ENCODE assay signal across 8 cellular contexts in genomic region chr17:49290690-49291326, GRCh38.
DNase-seq lines count a peak whose midpoint lies in the region; ATAC-seq, FAIRE-seq and TF ChIP-seq lines count a peak whose summit lies in the region.

No MANE protein-coding gene starts in this region.

- no peak for TF ChIP-seq EP300 in GM12878 (IDR thresholded peaks at IDR 0.05; ENCODE audit: borderline replicate concordance in 1 of 2, control insufficient read depth in 1 of 2, low read depth in 2 of 2, low read length in 2 of 2)

- no peaks in the 10 kb centered on the region for H3F3A ChIP-seq in MM.1S (ENCODE audit: insufficient read depth, low read length)

- intact Hi-C loops in GM12878 (cut with micrococcal nuclease; ENCODE audit: unreplicated experiment), result no loop called here

- H3K4me2 ChIP-seq in MM.1S (ENCODE audit: low read depth, low read length), result no peak overlapping the region
- H3K4me2 ChIP-seq in GM12878 (ENCODE audit: control insufficient read depth, insufficient read depth), result no peak overlapping the region

- no peaks in the 10 kb centered on the region for H3K79me2 ChIP-seq in MM.1S (ENCODE audit: low read length)
- no peaks in the 10 kb centered on the region for H3K79me2 ChIP-seq in GM12878 (ENCODE audit: control insufficient read depth, insufficient read depth, low read length)

- no peak for FAIRE-seq in GM12878 (lab: Jason Lieb, UNC)

- TF ChIP-seq CTCF in MM.1S (IDR thresholded peaks at IDR 0.05; ENCODE audit: low read length) (peak; percentile 50), GM12878 (IDR thresholded peaks at IDR 0.05 in 2 of 3, conservative IDR thresholded peaks at IDR 0.05 in 1 of 3; ENCODE audit: control insufficient read depth in 2 of 3, extremely low read depth in 1 of 3, insufficient read depth in 1 of 3, low read depth in 3 of 3, low read length in 3 of 3) (peak; percentile 48 to 62 (median 56); a peak in 4 of 6 replicates), kidney epithelial cell (IDR thresholded peaks at IDR 0.05; ENCODE audit: insufficient read depth, low read length, poor library complexity, severe bottlenecking) (peak; percentile 61)

- 40% methylated on average over 4 of the region's 4 CpGs for WGBS in GM12878 (ENCODE audit: insufficient coverage, insufficient replicate concordance, low lambda C conversion rate, missing lambda C conversion rate)

- H3K4me3 ChIP-seq in MM.1S (ENCODE audit: low read length) (no peak overlapping the region), GM12878 (no peak overlapping the region), kidney epithelial cell (ENCODE audit: low read depth, low read length) (no peak overlapping the region)
- no peak overlapping the region for H3K4me3 ChIP-seq in effector memory CD4-positive, alpha-beta T cell (ENCODE audit: insufficient read depth, low read depth, low read length, poor library complexity, severe bottlenecking)

- ATAC-seq in activated T-cell treated with anti-CD3 and anti-CD28 coated beads, Interleukin-2, amount 50 U/mL, for 72 hours (replicated peaks in 1 of 2), result no peak
- ATAC-seq in GM12878, result peak; percentile 41; the same call in 1 of the 3 replicates
- no peak for ATAC-seq in HG03457 (IDR thresholded peaks at IDR 0.05; ENCODE audit: unreplicated experiment)
- no peak for ATAC-seq in HG03280 (IDR thresholded peaks at IDR 0.05; ENCODE audit: unreplicated experiment)

- H4K20me1 ChIP-seq in MM.1S (ENCODE audit: insufficient read depth, low read length) (no peaks in the 10 kb centered on the region), GM12878 (ENCODE audit: control insufficient read depth, insufficient read depth) (no peaks in the 10 kb centered on the region)

- H3K27me3 ChIP-seq in MM.1S (replicated peaks; ENCODE audit: insufficient read depth, low read length) (no peaks in the 10 kb centered on the region), GM12878 (replicated peaks in 1 of 2; ENCODE audit: control insufficient read depth in 2 of 2, insufficient read depth in 2 of 2, low read length in 1 of 2) (no peaks in the 10 kb centered on the region), kidney epithelial cell (ENCODE audit: control insufficient read depth, insufficient read depth, low read length) (no peaks in the 10 kb centered on the region)
- no peaks in the 10 kb centered on the region for H3K27me3 ChIP-seq in effector memory CD4-positive, alpha-beta T cell (replicated peaks; ENCODE audit: control insufficient read depth, insufficient read depth, low read length, poor library complexity, severe bottlenecking)

- TF ChIP-seq RAD21 in GM12878 (IDR thresholded peaks at IDR 0.05; ENCODE audit: insufficient read depth, low read depth, low read length), result peak; percentile 56

- no peaks in the 10 kb centered on the region for H3K9me3 Mint-ChIP-seq in activated T-cell treated with anti-CD3 and anti-CD28 coated beads, Interleukin-2, amount 50 U/mL, for 72 hours

- H3K9ac ChIP-seq in MM.1S (ENCODE audit: low read length), result no peak overlapping the region
- no peak overlapping the region for H3K9ac ChIP-seq in GM12878 (ENCODE audit: control insufficient read depth, insufficient read depth, low read length)

- no peaks in the 10 kb centered on the region for H3K9me3 ChIP-seq in MM.1S (replicated peaks; ENCODE audit: insufficient read depth, low read length)
- H3K9me3 ChIP-seq in GM12878 (replicated peaks; ENCODE audit: control insufficient read depth, insufficient read depth, low read length), result no peaks in the 10 kb centered on the region
- no peaks in the 10 kb centered on the region for H3K9me3 ChIP-seq in effector memory CD4-positive, alpha-beta T cell (ENCODE audit: control insufficient read depth, low read length)

- H3K4me1 ChIP-seq in MM.1S (ENCODE audit: low read length) (no peaks in the 10 kb centered on the region), GM12878 (ENCODE audit: control insufficient read depth, insufficient read depth, low read length) (no peaks in the 10 kb centered on the region)
- no peaks in the 10 kb centered on the region for H3K4me1 ChIP-seq in effector memory CD4-positive, alpha-beta T cell (ENCODE audit: control insufficient read depth, insufficient read depth, low read length, poor library complexity, severe bottlenecking)

- DNase-seq in activated T-cell treated with anti-CD3 and anti-CD28 coated beads, Interleukin-2, amount 50 U/mL, for 72 hours, result no peak
- DNase-seq in activated T-cell treated with anti-CD3 and anti-CD28 coated beads, Interleukin-2, amount 50 U/mL, for 48 hours, result no peak
- DNase-seq in MM.1S (no peak), GM12878 (ENCODE audit: low read depth, low spot score) (no peak), kidney epithelial cell (ENCODE audit: low read depth) (no peak)
- DNase-seq in effector memory CD4-positive, alpha-beta T cell, result no peak

- SMC1A ChIA-PET in GM12878 (lab: Charles Lee; ENCODE audit: uncharacterized antibody, unreplicated experiment), result interaction anchor here (0.7 to 2.9 kb wide), 10 partner anchors 9 to 190 kb away, joined by 3 to 23 read pairs (median 3); no protein-coding TSS in a partner anchor

- no peaks in the 10 kb centered on the region for H3K36me3 Mint-ChIP-seq in activated T-cell treated with anti-CD3 and anti-CD28 coated beads, Interleukin-2, amount 50 U/mL, for 72 hours (ENCODE audit: insufficient read depth in 2 of 2)

- RAD21 ChIA-PET in GM12878 (lab: Charles Lee; ENCODE audit: unreplicated experiment), result interaction anchor here (0.9 to 3.6 kb wide), 5 partner anchors 24 to 116 kb away, joined by 3 to 23 read pairs (median 4); no protein-coding TSS in a partner anchor

- TF ChIP-seq POLR2A in GM12878 (IDR thresholded peaks at IDR 0.05; ENCODE audit: low read depth, low read length), result no peak

- CTCF ChIA-PET in GM12878 (lab: Yijun Ruan, JAX), result interaction anchor here (0.7 to 3.5 kb wide), 24 partner anchors 9 to 603 kb away, joined by 3 to 45 read pairs (median 4); no protein-coding TSS in a partner anchor

- H3K36me3 ChIP-seq in MM.1S (replicated peaks; ENCODE audit: insufficient read depth, low read length) (no peaks in the 10 kb centered on the region), GM12878 (ENCODE audit: control insufficient read depth in 2 of 2, insufficient read depth in 2 of 2, low read length in 1 of 2) (peaks cover 0 to 8% of the 10 kb centered on the region in 2 experiments; a peak in 2 of 4 replicates), kidney epithelial cell (ENCODE audit: control insufficient read depth, insufficient read depth, low read length) (no peaks in the 10 kb centered on the region)
- H3K36me3 ChIP-seq in effector memory CD4-positive, alpha-beta T cell (ENCODE audit: control insufficient read depth, insufficient read depth, low read length), result no peaks in the 10 kb centered on the region

- no peak overlapping the region for H3K27ac ChIP-seq in MM.1S (ENCODE audit: low read length)
- no peak overlapping the region for H3K27ac ChIP-seq in GM12878 (ENCODE audit: control insufficient read depth, insufficient read depth)
- no peak overlapping the region for H3K27ac ChIP-seq in effector memory CD4-positive, alpha-beta T cell (ENCODE audit: insufficient read depth, low read length, poor library complexity, severe bottlenecking)

- H3K9me2 ChIP-seq in MM.1S (replicated peaks; ENCODE audit: insufficient read depth, low read length), result no peaks in the 10 kb centered on the region

- no peak overlapping the region for H3K4me3 Mint-ChIP-seq in activated T-cell treated with anti-CD3 and anti-CD28 coated beads, Interleukin-2, amount 50 U/mL, for 72 hours

- H2AFZ ChIP-seq in MM.1S (ENCODE audit: low read length) (no peak overlapping the region), GM12878 (ENCODE audit: control insufficient read depth, low read depth, low read length) (no peak overlapping the region)

- POLR2A ChIA-PET in GM12878 (lab: Charles Lee), result no interaction called here

- peak overlapping the region; percentile 24 for H3K27ac Mint-ChIP-seq in activated T-cell treated with anti-CD3 and anti-CD28 coated beads, Interleukin-2, amount 50 U/mL, for 72 hours

- BruUV-seq in GM12878 (replicated peaks; lab: Mats Ljungman, UMichigan), result no TSS peak

- no peaks in the 10 kb centered on the region for H3K27me3 Mint-ChIP-seq in activated T-cell treated with anti-CD3 and anti-CD28 coated beads, Interleukin-2, amount 50 U/mL, for 72 hours (ENCODE audit: low read depth)

- peaks cover 10% of the 10 kb centered on the region for H3K4me1 Mint-ChIP-seq in activated T-cell treated with anti-CD3 and anti-CD28 coated beads, Interleukin-2, amount 50 U/mL, for 72 hours (ENCODE audit: low read depth)

- in situ Hi-C loops in GM12878 (cut with MboI), result no loop called here

TF ChIP-seq in GM12878, 131 proteins besides CTCF, POLR2A, EP300 and RAD21 (continues in another document):
- TF ChIP-seq MYB (IDR thresholded peaks at IDR 0.05; ENCODE audit: borderline replicate concordance, low read depth, low read length) (no peak), ZBTB4 (CRISPR knock-in tag; IDR thresholded peaks at IDR 0.05) (no peak), KAT2A (conservative IDR thresholded peaks at IDR 0.05; ENCODE audit: control insufficient read depth, low read depth, low read length) (no peak), POLR2AphosphoS2 (IDR thresholded peaks at IDR 0.05; ENCODE audit: low read depth, low read length) (no peak), ZNF217 (IDR thresholded peaks at IDR 0.05) (no peak), ZNF622 (IDR thresholded peaks at IDR 0.05) (no peak), ZNF274 (IDR thresholded peaks at IDR 0.05; ENCODE audit: insufficient read depth, insufficient read length) (no peak), POU2F2 (IDR thresholded peaks at IDR 0.05; ENCODE audit: borderline replicate concordance, low read depth, low read length) (peak; percentile 59; the same call in 1 of the 3 replicates)
